32 cellular contexts compared by ENCODE assay signal in genomic region chr6:54173084-54173483, GRCh38.
DNase-seq lines count a peak whose midpoint lies in the region; ATAC-seq and TF ChIP-seq lines count a peak whose summit lies in the region.
"Had no signal": no experiment of that assay in that cellular context is flagged by ENCODE, and none has a peak within 500 bp of the region (broad histone marks: within the 10 kb centered on the region; RNA-seq: fewer than 3 reads in every experiment).

No MANE protein-coding gene starts in this region.

- POLR2A ChIA-PET in AG04449 (lab: Yijun Ruan, JAX): no interaction called here
- POLR2A ChIA-PET in PC-9 (lab: Charles Lee; ENCODE audit: unreplicated experiment): no interaction called here

- DNase-seq in AG04449 (ENCODE audit: low read depth, low spot score) (peak; percentile 1), GM23248 (no peak), SJCRH30 (no peak), foreskin fibroblast (peak; percentile 3 to 11), Kasumi-1 (lab: John Stamatoyannopoulos, UW) (no peak), NCI-H1092 (lab: John Stamatoyannopoulos, UW) (no peak), PC-9 (no peak)
- DNase-seq in stimulated activated naive CD8-positive, alpha-beta T cell treated with anti-CD3 and anti-CD28 coated beads, Interleukin-15, Interleukin-2, amounts not matched to agents 100 U/mL and 50 U/mL, for 24 hours: no peak
- DNase-seq: activated CD4-positive, CD25-positive, alpha-beta regulatory T cell treated with anti-CD3 and anti-CD28 coated beads, Interleukin-2, amount 50 U/mL, for 72 hours; activated CD8-positive, alpha-beta T cell treated with anti-CD3 and anti-CD28 coated beads, Interleukin-2, amount 10 ng/mL, durations not matched to agents 7 days and 5 days; activated effector memory CD4-positive, alpha-beta T cell treated with Interleukin-2 at 50 U/mL for 16 hours; activated naive CD8-positive, alpha-beta T cell treated with anti-CD3 and anti-CD28 coated beads for 36 hours; activated T-cell treated with anti-CD3 and anti-CD28 coated beads for 4 hours; C1 segment of cervical spinal cord; central memory CD4-positive, alpha-beta T cell; COR-L47; dorsolateral prefrontal cortex; kidney glomerular epithelial cell; mucosa of descending colon; NCI-H1694 treated with DMSO at 0.1 percent for 48 hours; NCI-H2171 treated with DMSO at 0.1 percent for 48 hours; NCI-H524 treated with DMSO at 0.1 percent for 48 hours; NK-92 treated with Interleukin-12 subunit alpha and Interleukin-12 subunit beta, amount 100 ng/mL, for 24 hours; right cardiac atrium; stimulated activated CD4-positive, alpha-beta T cell treated with anti-CD3 and anti-CD28 coated beads, Interleukin-12 subunit alpha, Interleukin-12 subunit beta, amount 100 ng/mL, for 4 hours; stimulated activated CD4-positive, alpha-beta T cell treated with anti-CD3 and anti-CD28 coated beads, Interleukin-4, amount 100 ng/mL, for 1 hour; substantia nigra had no signal

- intact Hi-C loops in PC-9 (cut with micrococcal nuclease; ENCODE audit: unreplicated experiment): no loop called here

- H3K4me1 ChIP-seq in GM23248 (ENCODE audit: insufficient read depth) (peaks cover 10% of the 10 kb centered on the region), SJCRH30 (no peaks in the 10 kb centered on the region; the same call in 1 of the 2 replicates), PC-9 (replicated peaks; ENCODE audit: insufficient read depth) (no peaks in the 10 kb centered on the region)
- H3K4me1 ChIP-seq: ascending aorta, SJSA1 had no signal

- H3K36me3 ChIP-seq in GM23248 (ENCODE audit: low read depth) (no peaks in the 10 kb centered on the region), SJCRH30 (no peaks in the 10 kb centered on the region), PC-9 (ENCODE audit: low read depth) (no peaks in the 10 kb centered on the region)
- H3K36me3 ChIP-seq: ascending aorta, SJSA1 had no signal

- CTCF ChIA-PET in AG04449 (lab: Yijun Ruan, JAX): no interaction called here
- CTCF ChIA-PET in PC-9 (lab: Charles Lee): no interaction called here

- H3K4me2 ChIP-seq in GM23248 (ENCODE audit: unreplicated experiment) (peak overlapping the region; percentile 51), PC-9 (no peak overlapping the region)

- no peaks in the 10 kb centered on the region for H3K9me3 ChIP-seq in GM23248 (ENCODE audit: low read depth)
- H3K9me3 ChIP-seq in SJCRH30 (replicated peaks): no peaks in the 10 kb centered on the region
- no peaks in the 10 kb centered on the region; the same call in 1 of the 2 replicates for H3K9me3 ChIP-seq in PC-9 (ENCODE audit: insufficient read depth, low read depth)
- H3K9me3 ChIP-seq: ascending aorta, mucosa of descending colon, SJSA1 had no signal

- no TSS peak for BruUV-seq in PC-9 (replicated peaks; lab: Mats Ljungman, UMichigan)

- in situ Hi-C loops in GM23248 (cut with MboI): no loop called here

- H3K27ac ChIP-seq in GM23248 (no peak overlapping the region), SJCRH30 (peak overlapping the region; percentile 15; the same call in 1 of the 2 replicates), PC-9 (no peak overlapping the region)
- H3K27ac ChIP-seq: ascending aorta, dorsolateral prefrontal cortex, SJSA1 had no signal

- H3K9ac ChIP-seq in GM23248: no peak overlapping the region

- H3K4me3 ChIP-seq in AG04449 (ENCODE audit: low read depth, low read length): no peak overlapping the region
- no peak overlapping the region for H3K4me3 ChIP-seq in GM23248
- no peak overlapping the region for H3K4me3 ChIP-seq in SJCRH30
- no peak overlapping the region for H3K4me3 ChIP-seq in foreskin fibroblast (ENCODE audit: low read depth in 1 of 2, low read length in 2 of 2)
- no peak overlapping the region for H3K4me3 ChIP-seq in PC-9
- H3K4me3 ChIP-seq: ascending aorta, dorsolateral prefrontal cortex, lung, mucosa of descending colon, SJSA1 had no signal

- no peak for ATAC-seq in stimulated activated naive CD8-positive, alpha-beta T cell treated with anti-CD3 and anti-CD28 coated beads, Interleukin-15, Interleukin-2, amounts not matched to agents 100 U/mL and 50 U/mL, for 24 hours
- ATAC-seq: activated CD8-positive, alpha-beta T cell treated with anti-CD3 and anti-CD28 coated beads, Interleukin-2, amount 10 ng/mL, durations not matched to agents 7 days and 5 days; mucosa of descending colon; Panc1; right cardiac atrium; stimulated activated effector memory CD8-positive, alpha-beta T cell treated with anti-CD3 and anti-CD28 coated beads, Interleukin-12 subunit alpha, Interleukin-12 subunit beta, amount 100 ng/mL, for 72 hours had no signal

- no peaks in the 10 kb centered on the region for H4K20me1 ChIP-seq in GM23248 (ENCODE audit: insufficient read depth)
- H4K20me1 ChIP-seq in PC-9 (ENCODE audit: insufficient read depth): no peaks in the 10 kb centered on the region

- TF ChIP-seq CTCF in AG04449 (IDR thresholded peaks at IDR 0.05; ENCODE audit: insufficient read depth, low read length, missing control alignments) (no peak), foreskin fibroblast (IDR thresholded peaks at IDR 0.05; ENCODE audit: low read depth, low read length) (no peak), PC-9 (conservative IDR thresholded peaks at IDR 0.05) (no peak)

- no peaks in the 10 kb centered on the region for H3F3A ChIP-seq in GM23248 (ENCODE audit: insufficient read depth)
- no peaks in the 10 kb centered on the region for H3F3A ChIP-seq in PC-9 (ENCODE audit: insufficient read depth, low read depth)

- H3K9me2 ChIP-seq in GM23248 (ENCODE audit: insufficient read depth): no peaks in the 10 kb centered on the region
- no peaks in the 10 kb centered on the region for H3K9me2 ChIP-seq in PC-9 (ENCODE audit: insufficient read depth)

- H3K27me3 ChIP-seq in GM23248 (replicated peaks; ENCODE audit: insufficient read depth) (no peaks in the 10 kb centered on the region), SJCRH30 (no peaks in the 10 kb centered on the region), PC-9 (ENCODE audit: insufficient read depth, low read depth) (no peaks in the 10 kb centered on the region)
- H3K27me3 ChIP-seq: ascending aorta, dorsolateral prefrontal cortex, SJSA1 had no signal

- H2AFZ ChIP-seq in GM23248 (peak overlapping the region; percentile 70), PC-9 (no peak overlapping the region)

- H3K79me2 ChIP-seq in GM23248 (ENCODE audit: insufficient read depth): no peaks in the 10 kb centered on the region
- no peaks in the 10 kb centered on the region for H3K79me2 ChIP-seq in PC-9 (ENCODE audit: low read depth)

Comparison
In these comparisons a context has a peak if more than half of its experiments do, and no peak if none do; other contexts are left out.
1. DNase-seq: peak in AG04449 (single experiment) and foreskin fibroblast (2 of 2); none in GM23248 (single experiment), SJCRH30 (0 of 2), stimulated activated naive CD8-positive, alpha-beta T cell treated with anti-CD3 and anti-CD28 coated beads, Interleukin-15, Interleukin-2, amounts not matched to agents 100 U/mL and 50 U/mL, for 24 hours (single experiment), Kasumi-1 (0 of 2), NCI-H1092 (single experiment) and PC-9 (0 of 2).